Comparison of ENCODE assay signal across 7 cellular contexts in the genomic region with DNA sequence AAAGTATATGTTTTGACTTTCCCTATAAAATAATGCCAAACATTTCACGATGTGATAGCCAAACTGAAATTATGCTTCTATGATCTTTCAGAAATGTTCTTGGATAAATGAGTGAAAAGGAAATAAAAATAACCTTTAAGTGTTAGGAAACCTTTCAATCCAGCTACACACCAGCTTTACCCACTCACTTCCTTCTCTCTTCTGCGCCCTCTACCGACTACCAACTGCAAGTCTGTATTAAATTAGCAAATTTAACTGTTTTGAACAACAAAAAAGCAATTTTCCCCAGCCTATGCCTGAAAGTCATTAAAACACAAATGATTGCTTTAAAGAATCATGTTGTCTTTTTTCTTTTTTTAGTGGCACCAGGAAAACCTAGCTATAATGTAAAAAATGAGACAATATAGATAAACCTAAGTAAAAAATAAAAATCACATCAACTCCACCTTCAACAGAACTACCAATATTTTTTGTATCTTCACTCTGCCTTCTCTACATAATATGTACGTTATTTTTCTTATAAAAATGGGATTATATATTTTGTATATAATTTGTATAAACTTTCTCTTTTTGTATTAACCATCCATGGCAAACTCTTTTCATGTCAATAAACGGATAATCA. TPM values are rescaled to one million over a fixed set of nuclear protein-coding genes. Genes with fewer than 3 reads are reported as not detected.
DNase-seq lines count a peak whose midpoint lies in the region; ATAC-seq, FAIRE-seq and TF ChIP-seq lines count a peak whose summit lies in the region.

No MANE protein-coding gene starts in this region.

- FAIRE-seq in small intestine (lab: Jason Lieb, UNC), result peak; percentile 53

- H3K27me3 ChIP-seq in WERI-Rb-1 (ENCODE audit: insufficient read depth, low read depth, severe bottlenecking) (no peaks in the 10 kb centered on the region), small intestine (ENCODE audit: control insufficient read depth in 2 of 2, insufficient read depth in 2 of 2, low read length in 2 of 2) (peaks cover 0 to 2% of the 10 kb centered on the region in 2 donors)

- whole genome bisulfite sequencing in small intestine, 3 donors, result 31 to 36% (median 36%) methylated on average over 5 of the region's 5 CpGs

- H3K4me3 ChIP-seq in GM12864 (ENCODE audit: low read depth, low read length) (no peak overlapping the region), WERI-Rb-1 (ENCODE audit: low read depth, low read length) (no peak overlapping the region), fibroblast of mammary gland (ENCODE audit: control insufficient read depth, low read depth, low read length) (no peak overlapping the region), small intestine (ENCODE audit: low read depth in 1 of 2, low read length in 2 of 2) (no peak overlapping the region)

- no peaks in the 10 kb centered on the region for H3K9me3 ChIP-seq in WERI-Rb-1 (ENCODE audit: severe bottlenecking)
- H3K9me3 ChIP-seq in small intestine (ENCODE audit: control insufficient read depth, low read depth), result no peaks in the 10 kb centered on the region

- peak; percentile 63 for TF ChIP-seq CTCF in GM12864 (IDR thresholded peaks at IDR 0.05; ENCODE audit: low read depth, low read length, missing control alignments)
- peak; percentile 37 for TF ChIP-seq CTCF in WERI-Rb-1 (IDR thresholded peaks at IDR 0.05; ENCODE audit: low read depth, low read length)
- TF ChIP-seq CTCF in fibroblast of mammary gland (conservative IDR thresholded peaks at IDR 0.05; ENCODE audit: control insufficient read depth, insufficient read depth, low read depth, low read length), result peak; percentile 91

- no peaks in the 10 kb centered on the region for H3K4me1 ChIP-seq in small intestine (ENCODE audit: control insufficient read depth in 2 of 2, insufficient read depth in 1 of 2, low read depth in 1 of 2, low read length in 1 of 2)

- no peaks in the 10 kb centered on the region for H3K36me3 ChIP-seq in WERI-Rb-1
- no peaks in the 10 kb centered on the region for H3K36me3 ChIP-seq in small intestine (ENCODE audit: control insufficient read depth in 2 of 2, insufficient read depth in 2 of 2, low read length in 2 of 2)

- ATAC-seq in HG03565 (IDR thresholded peaks at IDR 0.05; ENCODE audit: unreplicated experiment), result no peak
- no peak for ATAC-seq in GM19328 (IDR thresholded peaks at IDR 0.05; ENCODE audit: unreplicated experiment)

- DNase-seq in GM12864 (ENCODE audit: low read depth), result no peak
- DNase-seq in Kasumi-1 (lab: John Stamatoyannopoulos, UW), result peak; percentile 88 to 93
- no peak for DNase-seq in WERI-Rb-1
- peak; percentile 77 for DNase-seq in fibroblast of mammary gland (ENCODE audit: low read depth)
- peak; percentile 26 for DNase-seq in small intestine

- H3K27ac ChIP-seq in WERI-Rb-1 (no peak overlapping the region), small intestine (ENCODE audit: low read depth in 1 of 2, low read length in 1 of 2) (no peak overlapping the region)

RNA-seq across cellular contexts. Expression of a gene that starts 13.2 kb away (rescaled TPM):
- polyA plus RNA-seq in small intestine, result 10 to 100 TPM in 1 of 3 donors, 1 to 10 TPM in 1, under 1 TPM in 1; 0.45 to 24.0 (median 4.1) TPM

RNA-seq across cellular contexts. Expression of a gene that starts 15.0 kb away (rescaled TPM):
- 10 to 100 TPM; 22.4 to 33.5 (median 27.1) TPM for polyA plus RNA-seq in small intestine

Comparison
In these comparisons a context has a peak if more than half of its experiments do, and no peak if none do; other contexts are left out.
1. DNase-seq: peak in Kasumi-1 (2 of 2), fibroblast of mammary gland (single experiment) and small intestine (single experiment); none in GM12864 (single experiment) and WERI-Rb-1 (single experiment).
2. CTCF ChIP-seq: peak in every context shown above with its lines; median percentile 91 in fibroblast of mammary gland; 63 in GM12864; 37 in WERI-Rb-1.